8 cellular contexts compared by ENCODE assay signal in the genomic region with DNA sequence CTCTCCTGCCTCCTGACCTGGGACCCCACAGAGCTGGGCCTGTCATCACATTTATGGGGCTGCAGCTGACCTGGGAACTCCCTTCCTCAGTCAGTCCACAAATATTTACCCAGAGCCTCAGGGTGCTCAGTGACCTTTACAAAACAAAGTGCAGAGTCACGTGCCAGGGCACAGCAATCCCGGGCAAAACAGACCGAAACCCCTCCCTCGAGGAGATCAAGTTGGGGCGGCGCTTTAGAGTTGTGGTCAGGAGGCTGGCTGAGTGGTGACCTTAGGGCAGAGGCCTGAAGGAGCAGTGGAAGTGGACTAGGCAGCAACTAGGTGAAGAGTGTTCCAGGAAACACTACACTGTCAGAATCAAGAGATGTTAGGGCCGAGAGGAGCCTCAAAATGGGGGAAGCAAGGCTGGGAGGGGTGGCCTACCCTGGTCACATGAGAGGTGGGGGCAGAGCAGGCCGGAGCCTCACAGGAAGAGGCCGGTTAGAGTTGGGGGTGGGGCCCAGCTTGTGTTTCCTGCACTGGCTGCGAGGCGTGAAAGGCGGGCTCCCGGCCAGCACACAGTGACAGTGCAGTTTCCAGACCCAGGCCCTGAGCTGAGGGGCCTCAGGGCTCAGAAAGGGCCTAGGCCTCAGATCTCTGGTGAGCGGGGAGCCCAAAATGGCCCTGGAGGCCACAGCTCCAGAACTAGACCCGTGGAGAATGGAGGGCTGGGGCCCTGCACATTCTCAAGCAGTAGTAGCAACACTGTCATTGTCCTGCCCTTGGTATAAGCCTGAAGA. TPM values are rescaled to one million over a fixed set of nuclear protein-coding genes. Genes with fewer than 3 reads are reported as not detected.
DNase-seq lines count a peak whose midpoint lies in the region; ATAC-seq, FAIRE-seq and TF ChIP-seq lines count a peak whose summit lies in the region.

No MANE protein-coding gene starts in this region.

- no peak for FAIRE-seq in kidney (lab: Jason Lieb, UNC)

- POLR2A ChIA-PET in AG04449 (lab: Yijun Ruan, JAX) = interaction anchor here (0.7 to 19.6 kb wide), 17 partner anchors 9 to 85 kb away, joined by 3 to 664 read pairs (median 7); partner anchors contain the start of genes FRMD8, MALAT1 and SLC25A45

- DNase-seq in AG04449 (ENCODE audit: low read depth, low spot score) = no peak
- DNase-seq in NCI-H2227 (lab: John Stamatoyannopoulos, UW; ENCODE audit: unreplicated experiment) = peak; percentile 92
- DNase-seq in activated CD4-positive, CD25-positive, alpha-beta regulatory T cell (lab: John Stamatoyannopoulos, UW) = peak; percentile 64 to 77 (median 72)
- peak; percentile 94 for DNase-seq in cerebellar cortex (ENCODE audit: low spot score)
- peak; percentile 100 for DNase-seq in kidney
- peak; percentile 64 to 72 for DNase-seq in stimulated activated CD4-positive, alpha-beta T cell treated with anti-CD3 and anti-CD28 coated beads, Interleukin-15, amount 100 ng/mL, for 1 hour (ENCODE audit: low read depth in 1 of 2, low spot score in 1 of 2)

- no peak for TF ChIP-seq CTCF in AG04449 (IDR thresholded peaks at IDR 0.05; ENCODE audit: insufficient read depth, low read length, missing control alignments)
- no peak for TF ChIP-seq CTCF in kidney (IDR thresholded peaks at IDR 0.05; ENCODE audit: borderline replicate concordance, extremely low read depth, insufficient read depth)

- H3K4me3 ChIP-seq in AG04449 (ENCODE audit: low read depth, low read length) (peak overlapping the region; percentile 46), kidney (ENCODE audit: low read length in 2 of 2) (peak overlapping the region; percentile 68 to 80)

- H3K36me3 ChIP-seq in kidney (ENCODE audit: control insufficient read depth in 1 of 2, insufficient read depth in 2 of 2, low read length in 2 of 2) = peaks cover 4 to 12% of the 10 kb centered on the region in 2 donors

- H3K9me3 ChIP-seq in kidney (ENCODE audit: control insufficient read depth in 1 of 2, low read length in 2 of 2) = no peaks in the 10 kb centered on the region

- peaks cover 38 to 40% of the 10 kb centered on the region in 2 donors for H3K4me1 ChIP-seq in kidney (ENCODE audit: control insufficient read depth in 1 of 2, insufficient read depth in 1 of 2, low read depth in 1 of 2, low read length in 2 of 2)

- ATAC-seq in GM18873 (IDR thresholded peaks at IDR 0.05; ENCODE audit: low FRiP score, unreplicated experiment) = peak; percentile 30
- ATAC-seq in HG03139 (IDR thresholded peaks at IDR 0.05; ENCODE audit: unreplicated experiment) = peak; percentile 25

- intact Hi-C loops in kidney (cut with DNase I) = loop anchor here (5.0 kb wide), 1 partner anchor 88 kb away; no protein-coding TSS in a partner anchor

- H3K9ac ChIP-seq in kidney (ENCODE audit: low read length in 2 of 2) = peak overlapping the region; percentile 98 to 99

- CTCF ChIA-PET in AG04449 (lab: Yijun Ruan, JAX) = interaction anchor here (1.9 to 10.3 kb wide), 2 partner anchors 81 to 90 kb away, joined by 4 to 151 read pairs; no protein-coding TSS in a partner anchor

- peak overlapping the region; percentile 99 to 100 for H3K27ac ChIP-seq in kidney (ENCODE audit: low read depth in 2 of 2, low read length in 2 of 2)

RNA-seq across cellular contexts. Expression of gene NEAT1, which starts 3.7 kb away (rescaled TPM):
- total RNA-seq in kidney = 1,006 TPM
- 595 TPM for polyA plus RNA-seq in kidney (ENCODE audit: insufficient read depth, low read depth, low replicate concordance)

RNA-seq across cellular contexts. Expression of gene FRMD8, which starts 32.4 kb away (rescaled TPM):
- total RNA-seq in kidney = 41.3 TPM
- 9.4 TPM for polyA plus RNA-seq in kidney (ENCODE audit: insufficient read depth, low read depth, low replicate concordance)

RNA-seq across cellular contexts. Expression of gene SLC25A45, which starts 36.4 kb away (rescaled TPM):
- total RNA-seq in kidney = 14.7 TPM
- polyA plus RNA-seq in kidney (ENCODE audit: insufficient read depth, low read depth, low replicate concordance) = 4.1 TPM
